Comparison of ENCODE assay signal across 8 cellular contexts in the genomic region with DNA sequence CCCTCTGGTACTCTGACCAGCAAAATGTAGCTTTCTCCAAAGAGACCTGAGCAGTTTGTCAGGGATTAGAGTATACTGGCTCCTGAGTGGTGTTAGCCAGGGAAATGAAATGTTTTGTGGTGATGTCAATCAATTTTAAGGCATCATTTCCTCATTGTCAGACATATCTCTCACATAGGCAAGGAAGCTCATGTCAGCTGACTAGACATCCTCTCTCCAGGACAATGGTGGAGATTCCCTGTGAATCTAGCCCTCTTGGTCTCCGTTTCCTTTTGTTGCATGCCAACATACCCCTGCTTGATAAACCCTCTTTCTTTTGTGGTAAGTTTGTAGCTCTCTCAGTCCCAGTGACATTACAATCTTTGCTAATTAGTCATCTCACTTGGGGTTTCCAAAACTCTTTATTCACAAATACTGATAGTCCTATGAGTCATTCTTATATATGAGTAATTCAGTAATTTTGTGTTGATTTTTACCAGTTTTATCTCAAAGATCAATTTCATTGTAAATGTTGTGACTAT.
DNase-seq lines count a peak whose midpoint lies in the region; ATAC-seq, FAIRE-seq and TF ChIP-seq lines count a peak whose summit lies in the region.

No MANE protein-coding gene starts in this region.

- FAIRE-seq in HepG2 (lab: Jason Lieb, UNC): no peak

- no peak overlapping the region for H2AFZ ChIP-seq in HepG2 (ENCODE audit: low read length)

- no peaks in the 10 kb centered on the region for H4K20me1 ChIP-seq in HepG2 (ENCODE audit: insufficient read depth, low read length)

- in situ Hi-C loops in astrocyte of the cerebellum (cut with HindIII; ENCODE audit: low sequenced_read_pairs): no loop called here
- in situ Hi-C loops in HepG2 (cut with HindIII; ENCODE audit: extremely low pct_ligation_motif_present, low pct_unique_long_range_greater_than_20kb): no loop called here

- H3K27ac Mint-ChIP-seq in Calu3 (ENCODE audit: unreplicated experiment): peak overlapping the region; percentile 93

- H3K4me3 ChIP-seq in astrocyte of the cerebellum (ENCODE audit: low read depth, low read length) (no peak overlapping the region), HepG2 (replicated peaks in 1 of 3; ENCODE audit: insufficient read depth in 1 of 3, low read depth in 2 of 3, low read length in 3 of 3) (no peak overlapping the region)

- TF ChIP-seq EP300 in HepG2 (IDR thresholded peaks at IDR 0.05; ENCODE audit: low read depth in 2 of 2, low read length in 2 of 2): no peak
- TF ChIP-seq EP300 in HepG2 (CRISPR knock-in tag; IDR thresholded peaks at IDR 0.05; ENCODE audit: borderline replicate concordance): no peak

- no peak overlapping the region for H3K27ac ChIP-seq in HepG2 (ENCODE audit: extremely low read length, insufficient read depth, low read length)

- H3K9ac ChIP-seq in HepG2 (ENCODE audit: insufficient read depth, low read depth, low read length): no peak overlapping the region

- ATAC-seq in HG03469 (IDR thresholded peaks at IDR 0.05; ENCODE audit: unreplicated experiment) (peak; percentile 79), HepG2 (no peak)

- DNase-seq in Calu3 (peak; percentile 33), GM20000 (ENCODE audit: low spot score) (peak; percentile 14), astrocyte of the cerebellum (ENCODE audit: low read depth) (peak; percentile 82), hippocampal formation (lab: John Stamatoyannopoulos, UW) (no peak), HepG2 (ENCODE audit: low spot score) (no peak), cerebellar cortex (ENCODE audit: low spot score) (no peak)
- DNase-seq in stimulated activated CD4-positive, alpha-beta T cell treated with anti-CD3 and anti-CD28 coated beads, Interleukin-4, amount 100 ng/mL, for 24 hours: peak; percentile 37

- CTCF ChIA-PET in Calu3 (lab: Charles Lee) (interaction anchor here (1.5 kb wide), 1 partner anchor 24 kb away, joined by 11 read pairs; no protein-coding TSS in a partner anchor), HepG2 (lab: Yijun Ruan, JAX; ENCODE audit: low intra/inter-chr PET ratio, low total read pairs) (no interaction called here)

- intact Hi-C loops in Calu3 (cut with micrococcal nuclease; ENCODE audit: unreplicated experiment): loop anchor here (5.0 kb wide), 1 partner anchor 134 kb away; a partner anchor contains a TSS
- intact Hi-C loops in HepG2 (cut with micrococcal nuclease; ENCODE audit: unreplicated experiment): no loop called here

- no peaks in the 10 kb centered on the region for H3K9me3 Mint-ChIP-seq in Calu3 (ENCODE audit: low read depth, unreplicated experiment)

- no TSS peak for BruUV-seq in Calu3 (replicated peaks; lab: Mats Ljungman, UMichigan)
- BruUV-seq in HepG2 (replicated peaks; lab: Mats Ljungman, UMichigan): no TSS peak

- no peak for TF ChIP-seq CTCF in Calu3 (IDR thresholded peaks at IDR 0.05; ENCODE audit: unreplicated experiment)
- TF ChIP-seq CTCF in GM20000 (IDR thresholded peaks at IDR 0.05; ENCODE audit: extremely low read depth, missing control alignments): no peak
- no peak for TF ChIP-seq CTCF in astrocyte of the cerebellum (IDR thresholded peaks at IDR 0.05; ENCODE audit: low read depth, low read length, missing control alignments)
- TF ChIP-seq CTCF in HepG2 (CRISPR knock-in tag; IDR thresholded peaks at IDR 0.05): no peak

- POLR2A ChIA-PET in HepG2 (lab: Yijun Ruan, JAX): no interaction called here

- H3K4me1 ChIP-seq in HepG2 (ENCODE audit: insufficient read depth, low read length): 0 out of 2 replicates have a peak, but pooled peaks cover 6% of the 10 kb centered on the region

- TF ChIP-seq POLR2A in HepG2 (IDR thresholded peaks at IDR 0.05; ENCODE audit: insufficient read depth in 1 of 2, low read depth in 2 of 2, low read length in 2 of 2): no peak

- peaks cover 10% of the 10 kb centered on the region for H3K27me3 Mint-ChIP-seq in Calu3 (ENCODE audit: unreplicated experiment)

- H3K4me3 Mint-ChIP-seq in Calu3 (ENCODE audit: low read depth, unreplicated experiment): no peak overlapping the region

- H3K36me3 Mint-ChIP-seq in Calu3 (ENCODE audit: insufficient read depth, unreplicated experiment): peaks cover 7% of the 10 kb centered on the region

- H3K79me2 ChIP-seq in HepG2 (ENCODE audit: insufficient read depth, low read length): no peaks in the 10 kb centered on the region

- no peak for TF ChIP-seq RAD21 in HepG2 (CRISPR knock-in tag; IDR thresholded peaks at IDR 0.05)

- no peaks in the 10 kb centered on the region for H3K27me3 ChIP-seq in HepG2 (ENCODE audit: control insufficient read depth in 1 of 2, insufficient read depth in 2 of 2, low read length in 2 of 2)

- no peaks in the 10 kb centered on the region for H3K36me3 ChIP-seq in HepG2 (replicated peaks in 1 of 2; ENCODE audit: control insufficient read depth in 1 of 2, insufficient read depth in 2 of 2, low read length in 2 of 2)

- H3K4me1 Mint-ChIP-seq in Calu3 (ENCODE audit: low read depth, unreplicated experiment): peaks cover 50% of the 10 kb centered on the region

- H3K9me3 ChIP-seq in HepG2 (ENCODE audit: low read length): no peaks in the 10 kb centered on the region

- H3K4me2 ChIP-seq in HepG2 (ENCODE audit: low read depth, low read length): no peak overlapping the region

- 0% methylated on average over 1 of the region's 1 CpG for WGBS in HepG2 (ENCODE audit: low lambda C conversion rate)

TF ChIP-seq in HepG2, 621 proteins besides CTCF, POLR2A, EP300 and RAD21:
- TF ChIP-seq ZNF225 (CRISPR knock-in tag; IDR thresholded peaks at IDR 0.05): no peak
- TF ChIP-seq, protein P1, sequence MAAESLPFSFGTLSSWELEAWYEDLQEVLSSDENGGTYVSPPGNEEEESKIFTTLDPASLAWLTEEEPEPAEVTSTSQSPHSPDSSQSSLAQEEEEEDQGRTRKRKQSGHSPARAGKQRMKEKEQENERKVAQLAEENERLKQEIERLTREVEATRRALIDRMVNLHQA (CRISPR knock-in tag; IDR thresholded peaks at IDR 0.05): no peak

Comparison
In these comparisons a context has a peak if more than half of its experiments do, and no peak if none do; other contexts are left out.
1. DNase-seq: peak in Calu3 (single experiment), GM20000 (single experiment), astrocyte of the cerebellum (single experiment) and stimulated activated CD4-positive, alpha-beta T cell treated with anti-CD3 and anti-CD28 coated beads, Interleukin-4, amount 100 ng/mL, for 24 hours (single experiment); none in hippocampal formation (0 of 2), HepG2 (single experiment) and cerebellar cortex (single experiment).